In genomic region chr20:63908008-63908682, GRCh38 we compare ENCODE assay signal across 1 cellular context.
A peak's percentile ranks its signal among the peaks of the same experiment; 100 is the strongest.
TF ChIP-seq lines count a peak whose summit lies in the region.

No MANE protein-coding gene starts in this region.

TF ChIP-seq in HepG2, 621 proteins besides CTCF, POLR2A, EP300 and RAD21 (continued from another document and continues in another):
- TF ChIP-seq NFATC3 (CRISPR knock-in tag; IDR thresholded peaks at IDR 0.05) (no peak), RBM39 (IDR thresholded peaks at IDR 0.05; ENCODE audit: low read depth, low read length, poor library complexity, severe bottlenecking) (no peak), SP5 (CRISPR knock-in tag; IDR thresholded peaks at IDR 0.05; ENCODE audit: borderline replicate concordance, low read depth) (no peak), HIC2 (CRISPR knock-in tag; IDR thresholded peaks at IDR 0.05; ENCODE audit: low read depth) (no peak), ZNF496 (CRISPR knock-in tag; IDR thresholded peaks at IDR 0.05; ENCODE audit: insufficient replicate concordance) (no peak), FOXP4 (CRISPR knock-in tag; IDR thresholded peaks at IDR 0.05) (no peak), HDAC1 (CRISPR knock-in tag; IDR thresholded peaks at IDR 0.05) (no peak), ZFX (CRISPR knock-in tag; IDR thresholded peaks at IDR 0.05; ENCODE audit: low read depth) (no peak), E2F2 (CRISPR knock-in tag; IDR thresholded peaks at IDR 0.05; ENCODE audit: borderline replicate concordance) (no peak), ZNF775 (CRISPR knock-in tag; IDR thresholded peaks at IDR 0.05; ENCODE audit: borderline replicate concordance) (no peak), TBP (CRISPR knock-in tag; IDR thresholded peaks at IDR 0.05) (no peak), TGIF2 (CRISPR knock-in tag; IDR thresholded peaks at IDR 0.05) (no peak), HNF4A (CRISPR knock-in tag; IDR thresholded peaks at IDR 0.05) (0 out of 2 replicates have a peak, but pooled peaks have one; percentile 26), ZNF678 (CRISPR knock-in tag; IDR thresholded peaks at IDR 0.05) (no peak), SIX4 (CRISPR knock-in tag; IDR thresholded peaks at IDR 0.05) (no peak), ZNF503 (CRISPR knock-in tag; IDR thresholded peaks at IDR 0.05) (no peak), MATR3 (CRISPR knock-in tag; IDR thresholded peaks at IDR 0.05) (no peak), ZGPAT (CRISPR knock-in tag; IDR thresholded peaks at IDR 0.05) (no peak), ZNF790 (CRISPR knock-in tag; IDR thresholded peaks at IDR 0.05; ENCODE audit: borderline replicate concordance) (no peak), ZNF18 (CRISPR knock-in tag; IDR thresholded peaks at IDR 0.05; ENCODE audit: insufficient replicate concordance) (no peak), SMAD9 (CRISPR knock-in tag; IDR thresholded peaks at IDR 0.05) (no peak), TFDP1 (CRISPR knock-in tag; IDR thresholded peaks at IDR 0.05; ENCODE audit: borderline replicate concordance) (no peak), KDM3A (CRISPR knock-in tag; IDR thresholded peaks at IDR 0.05; ENCODE audit: low read depth) (no peak), ZNF274 (CRISPR knock-in tag; IDR thresholded peaks at IDR 0.05) (0 out of 2 replicates have a peak, but pooled peaks have one; percentile 40), ZNF609 (CRISPR knock-in tag; IDR thresholded peaks at IDR 0.05; ENCODE audit: borderline replicate concordance) (0 out of 2 replicates have a peak, but pooled peaks have one; percentile 12), HCFC1 (IDR thresholded peaks at IDR 0.05; ENCODE audit: low read depth, low read length) (no peak), ZNF333 (CRISPR knock-in tag; IDR thresholded peaks at IDR 0.05; ENCODE audit: borderline replicate concordance) (no peak), ZBTB43 (CRISPR knock-in tag; conservative IDR thresholded peaks at IDR 0.05) (no peak), REL (CRISPR knock-in tag; conservative IDR thresholded peaks at IDR 0.05) (no peak), ZNF513 (CRISPR knock-in tag; conservative IDR thresholded peaks at IDR 0.05) (no peak), FOXA3 (CRISPR knock-in tag; IDR thresholded peaks at IDR 0.05) (no peak)
